ENCODE assay signal across 1 cellular context in genomic region chr6:15516378-15516777, GRCh38.
TF ChIP-seq lines count a peak whose summit lies in the region.

No MANE protein-coding gene starts in this region.

TF ChIP-seq in WTC11, 78 proteins besides CTCF, POLR2A, EP300 and RAD21:
- no peak for TF ChIP-seq ZNF232 (CRISPR knock-in tag; IDR thresholded peaks at IDR 0.05)
- no peak for TF ChIP-seq GTF2I (CRISPR knock-in tag; conservative IDR thresholded peaks at IDR 0.05)
- no peak for TF ChIP-seq ZNF317 (CRISPR knock-in tag; IDR thresholded peaks at IDR 0.05; ENCODE audit: borderline replicate concordance, low read depth)
- no peak for TF ChIP-seq HMGA2 (CRISPR knock-in tag; IDR thresholded peaks at IDR 0.05)
- TF ChIP-seq E2F1 (CRISPR knock-in tag; IDR thresholded peaks at IDR 0.05): no peak
- TF ChIP-seq RORB (CRISPR knock-in tag; IDR thresholded peaks at IDR 0.05): no peak
- TF ChIP-seq TEAD1 (CRISPR knock-in tag; IDR thresholded peaks at IDR 0.05): no peak
- TF ChIP-seq ZMAT4 (CRISPR knock-in tag; IDR thresholded peaks at IDR 0.05): no peak
- no peak for TF ChIP-seq GRHL2 (CRISPR knock-in tag; IDR thresholded peaks at IDR 0.05; ENCODE audit: insufficient replicate concordance, severe bottlenecking)
- TF ChIP-seq TEAD4 (CRISPR knock-in tag; IDR thresholded peaks at IDR 0.05): no peak
- no peak for TF ChIP-seq FOXP1 (CRISPR knock-in tag; IDR thresholded peaks at IDR 0.05; ENCODE audit: borderline replicate concordance)
